ENCODE assay signal across 1 cellular context in genomic region chr2:219176818-219177593, GRCh38.
TF ChIP-seq lines count a peak whose summit lies in the region.

TSS of gene CNPPD1 (minus strand) at chr2:219176925. CDS start at chr2:219176828, 97 bp downstream.

TF ChIP-seq in HepG2, 621 proteins besides CTCF, POLR2A, EP300 and RAD21 (continued from another document and continues in another):
- TF ChIP-seq, protein P1, sequence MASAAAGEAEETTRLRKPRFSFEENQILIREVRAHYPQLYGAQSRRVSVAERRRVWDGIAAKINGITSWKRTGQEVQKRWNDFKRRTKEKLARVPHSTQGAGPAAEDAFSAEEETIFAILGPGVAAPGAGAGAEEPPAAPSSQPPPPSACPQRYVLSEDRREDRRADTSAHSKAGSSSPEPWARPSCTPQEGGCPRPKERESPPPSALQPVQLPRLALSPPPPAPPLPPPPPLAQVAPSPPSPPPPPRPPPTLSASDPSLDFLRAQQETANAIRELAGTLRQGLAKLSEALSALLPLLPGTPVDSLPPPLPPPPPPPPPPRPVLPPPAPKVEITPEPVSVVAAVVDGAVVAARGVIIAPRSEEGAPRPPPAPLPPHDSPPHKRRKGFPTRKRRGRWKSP (CRISPR knock-in tag; IDR thresholded peaks at IDR 0.05): peak; percentile 91
- TF ChIP-seq NFKB2 (CRISPR knock-in tag; IDR thresholded peaks at IDR 0.05; ENCODE audit: borderline replicate concordance) (peak; percentile 99), ZNF781 (CRISPR knock-in tag; IDR thresholded peaks at IDR 0.05; ENCODE audit: borderline replicate concordance, not compliant biosample characterization) (no peak), KLF6 (CRISPR knock-in tag; IDR thresholded peaks at IDR 0.05) (peak; percentile 99), FOXO1 (CRISPR knock-in tag; IDR thresholded peaks at IDR 0.05) (peak; percentile 84), CBFB (CRISPR knock-in tag; IDR thresholded peaks at IDR 0.05) (peak; percentile 90), RNF219 (CRISPR knock-in tag; IDR thresholded peaks at IDR 0.05) (peak; percentile 95; the same call in 1 of the 2 replicates), ZNF350 (CRISPR knock-in tag; IDR thresholded peaks at IDR 0.05; ENCODE audit: borderline replicate concordance, low read depth) (no peak; the same call in none of the 2 replicates), ZNF556 (CRISPR knock-in tag; IDR thresholded peaks at IDR 0.05; ENCODE audit: borderline replicate concordance) (peak; percentile 99), ZFP1 (CRISPR knock-in tag; IDR thresholded peaks at IDR 0.05) (peak; percentile 68; the same call in 1 of the 2 replicates), PRDM4 (CRISPR knock-in tag; IDR thresholded peaks at IDR 0.05; ENCODE audit: borderline replicate concordance) (peak; percentile 10; the same call in 1 of the 2 replicates), DRAP1 (CRISPR knock-in tag; IDR thresholded peaks at IDR 0.05) (peak; percentile 72; the same call in 1 of the 2 replicates), ZNF788 (CRISPR knock-in tag; IDR thresholded peaks at IDR 0.05; ENCODE audit: borderline replicate concordance) (peak; percentile 96), ZNF75D (CRISPR knock-in tag; IDR thresholded peaks at IDR 0.05; ENCODE audit: borderline replicate concordance) (no peak; the same call in 1 of the 2 replicates), ZMYM3 (CRISPR knock-in tag; IDR thresholded peaks at IDR 0.05) (peak; percentile 74), BATF2 (CRISPR knock-in tag; IDR thresholded peaks at IDR 0.05) (peak; percentile 99), MBNL3 (CRISPR knock-in tag; conservative IDR thresholded peaks at IDR 0.05) (no peak), PITX1 (CRISPR knock-in tag; IDR thresholded peaks at IDR 0.05) (peak; percentile 69), TBX2 (CRISPR knock-in tag; IDR thresholded peaks at IDR 0.05; ENCODE audit: borderline replicate concordance) (peak; percentile 99), MIER2 (CRISPR knock-in tag; IDR thresholded peaks at IDR 0.05) (no peak), EHMT2 (IDR thresholded peaks at IDR 0.05; ENCODE audit: borderline replicate concordance, low read depth, low read length) (no peak), ATM (IDR thresholded peaks at IDR 0.05; ENCODE audit: borderline replicate concordance) (no peak), ZNF616 (CRISPR knock-in tag; IDR thresholded peaks at IDR 0.05; ENCODE audit: low read depth) (peak; percentile 93), BRD4 (CRISPR knock-in tag; IDR thresholded peaks at IDR 0.05) (peak; percentile 79; the same call in 1 of the 2 replicates), ZNF260 (CRISPR knock-in tag; IDR thresholded peaks at IDR 0.05; ENCODE audit: borderline replicate concordance, low read depth) (no peak), IKZF1 (IDR thresholded peaks at IDR 0.05) (no peak), KLF11 (CRISPR knock-in tag; IDR thresholded peaks at IDR 0.05) (no peak), TCF7L2 (IDR thresholded peaks at IDR 0.05; ENCODE audit: low read depth, low read length) (no peak), AGO2 (optimal IDR thresholded peaks at IDR 0.05; ENCODE audit: low read depth, low read length) (peak; percentile 94), ZNF512B (CRISPR knock-in tag; IDR thresholded peaks at IDR 0.05; ENCODE audit: borderline replicate concordance) (no peak; the same call in 1 of the 2 replicates)
- TF ChIP-seq, protein P2, sequence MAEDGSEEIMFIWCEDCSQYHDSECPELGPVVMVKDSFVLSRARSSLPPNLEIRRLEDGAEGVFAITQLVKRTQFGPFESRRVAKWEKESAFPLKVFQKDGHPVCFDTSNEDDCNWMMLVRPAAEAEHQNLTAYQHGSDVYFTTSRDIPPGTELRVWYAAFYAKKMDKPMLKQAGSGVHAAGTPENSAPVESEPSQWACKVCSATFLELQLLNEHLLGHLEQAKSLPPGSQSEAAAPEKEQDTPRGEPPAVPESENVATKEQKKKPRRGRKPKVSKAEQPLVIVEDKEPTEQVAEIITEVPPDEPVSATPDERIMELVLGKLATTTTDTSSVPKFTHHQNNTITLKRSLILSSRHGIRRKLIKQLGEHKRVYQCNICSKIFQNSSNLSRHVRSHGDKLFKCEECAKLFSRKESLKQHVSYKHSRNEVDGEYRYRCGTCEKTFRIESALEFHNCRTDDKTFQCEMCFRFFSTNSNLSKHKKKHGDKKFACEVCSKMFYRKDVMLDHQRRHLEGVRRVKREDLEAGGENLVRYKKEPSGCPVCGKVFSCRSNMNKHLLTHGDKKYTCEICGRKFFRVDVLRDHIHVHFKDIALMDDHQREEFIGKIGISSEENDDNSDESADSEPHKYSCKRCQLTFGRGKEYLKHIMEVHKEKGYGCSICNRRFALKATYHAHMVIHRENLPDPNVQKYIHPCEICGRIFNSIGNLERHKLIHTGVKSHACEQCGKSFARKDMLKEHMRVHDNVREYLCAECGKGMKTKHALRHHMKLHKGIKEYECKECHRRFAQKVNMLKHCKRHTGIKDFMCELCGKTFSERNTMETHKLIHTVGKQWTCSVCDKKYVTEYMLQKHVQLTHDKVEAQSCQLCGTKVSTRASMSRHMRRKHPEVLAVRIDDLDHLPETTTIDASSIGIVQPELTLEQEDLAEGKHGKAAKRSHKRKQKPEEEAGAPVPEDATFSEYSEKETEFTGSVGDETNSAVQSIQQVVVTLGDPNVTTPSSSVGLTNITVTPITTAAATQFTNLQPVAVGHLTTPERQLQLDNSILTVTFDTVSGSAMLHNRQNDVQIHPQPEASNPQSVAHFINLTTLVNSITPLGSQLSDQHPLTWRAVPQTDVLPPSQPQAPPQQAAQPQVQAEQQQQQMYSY (CRISPR knock-in tag; IDR thresholded peaks at IDR 0.05): peak; percentile 75
- TF ChIP-seq, protein P3, sequence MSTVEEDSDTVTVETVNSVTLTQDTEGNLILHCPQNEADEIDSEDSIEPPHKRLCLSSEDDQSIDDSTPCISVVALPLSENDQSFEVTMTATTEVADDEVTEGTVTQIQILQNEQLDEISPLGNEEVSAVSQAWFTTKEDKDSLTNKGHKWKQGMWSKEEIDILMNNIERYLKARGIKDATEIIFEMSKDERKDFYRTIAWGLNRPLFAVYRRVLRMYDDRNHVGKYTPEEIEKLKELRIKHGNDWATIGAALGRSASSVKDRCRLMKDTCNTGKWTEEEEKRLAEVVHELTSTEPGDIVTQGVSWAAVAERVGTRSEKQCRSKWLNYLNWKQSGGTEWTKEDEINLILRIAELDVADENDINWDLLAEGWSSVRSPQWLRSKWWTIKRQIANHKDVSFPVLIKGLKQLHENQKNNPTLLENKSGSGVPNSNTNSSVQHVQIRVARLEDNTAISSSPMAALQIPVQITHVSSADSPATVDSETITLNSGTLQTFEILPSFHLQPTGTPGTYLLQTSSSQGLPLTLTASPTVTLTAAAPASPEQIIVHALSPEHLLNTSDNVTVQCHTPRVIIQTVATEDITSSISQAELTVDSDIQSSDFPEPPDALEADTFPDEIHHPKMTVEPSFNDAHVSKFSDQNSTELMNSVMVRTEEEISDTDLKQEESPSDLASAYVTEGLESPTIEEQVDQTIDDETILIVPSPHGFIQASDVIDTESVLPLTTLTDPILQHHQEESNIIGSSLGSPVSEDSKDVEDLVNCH (CRISPR knock-in tag; IDR thresholded peaks at IDR 0.05): peak; percentile 63; the same call in 1 of the 2 replicates
- TF ChIP-seq, protein P4, sequence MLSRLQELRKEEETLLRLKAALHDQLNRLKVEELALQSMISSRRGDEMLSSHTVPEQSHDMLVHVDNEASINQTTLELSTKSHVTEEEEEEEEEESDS (CRISPR knock-in tag; IDR thresholded peaks at IDR 0.05; ENCODE audit: borderline replicate concordance): peak; percentile 76
- TF ChIP-seq, protein P5, sequence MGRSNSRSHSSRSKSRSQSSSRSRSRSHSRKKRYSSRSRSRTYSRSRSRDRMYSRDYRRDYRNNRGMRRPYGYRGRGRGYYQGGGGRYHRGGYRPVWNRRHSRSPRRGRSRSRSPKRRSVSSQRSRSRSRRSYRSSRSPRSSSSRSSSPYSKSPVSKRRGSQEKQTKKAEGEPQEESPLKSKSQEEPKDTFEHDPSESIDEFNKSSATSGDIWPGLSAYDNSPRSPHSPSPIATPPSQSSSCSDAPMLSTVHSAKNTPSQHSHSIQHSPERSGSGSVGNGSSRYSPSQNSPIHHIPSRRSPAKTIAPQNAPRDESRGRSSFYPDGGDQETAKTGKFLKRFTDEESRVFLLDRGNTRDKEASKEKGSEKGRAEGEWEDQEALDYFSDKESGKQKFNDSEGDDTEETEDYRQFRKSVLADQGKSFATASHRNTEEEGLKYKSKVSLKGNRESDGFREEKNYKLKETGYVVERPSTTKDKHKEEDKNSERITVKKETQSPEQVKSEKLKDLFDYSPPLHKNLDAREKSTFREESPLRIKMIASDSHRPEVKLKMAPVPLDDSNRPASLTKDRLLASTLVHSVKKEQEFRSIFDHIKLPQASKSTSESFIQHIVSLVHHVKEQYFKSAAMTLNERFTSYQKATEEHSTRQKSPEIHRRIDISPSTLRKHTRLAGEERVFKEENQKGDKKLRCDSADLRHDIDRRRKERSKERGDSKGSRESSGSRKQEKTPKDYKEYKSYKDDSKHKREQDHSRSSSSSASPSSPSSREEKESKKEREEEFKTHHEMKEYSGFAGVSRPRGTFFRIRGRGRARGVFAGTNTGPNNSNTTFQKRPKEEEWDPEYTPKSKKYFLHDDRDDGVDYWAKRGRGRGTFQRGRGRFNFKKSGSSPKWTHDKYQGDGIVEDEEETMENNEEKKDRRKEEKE (IDR thresholded peaks at IDR 0.05): no peak
- TF ChIP-seq, protein P6, sequence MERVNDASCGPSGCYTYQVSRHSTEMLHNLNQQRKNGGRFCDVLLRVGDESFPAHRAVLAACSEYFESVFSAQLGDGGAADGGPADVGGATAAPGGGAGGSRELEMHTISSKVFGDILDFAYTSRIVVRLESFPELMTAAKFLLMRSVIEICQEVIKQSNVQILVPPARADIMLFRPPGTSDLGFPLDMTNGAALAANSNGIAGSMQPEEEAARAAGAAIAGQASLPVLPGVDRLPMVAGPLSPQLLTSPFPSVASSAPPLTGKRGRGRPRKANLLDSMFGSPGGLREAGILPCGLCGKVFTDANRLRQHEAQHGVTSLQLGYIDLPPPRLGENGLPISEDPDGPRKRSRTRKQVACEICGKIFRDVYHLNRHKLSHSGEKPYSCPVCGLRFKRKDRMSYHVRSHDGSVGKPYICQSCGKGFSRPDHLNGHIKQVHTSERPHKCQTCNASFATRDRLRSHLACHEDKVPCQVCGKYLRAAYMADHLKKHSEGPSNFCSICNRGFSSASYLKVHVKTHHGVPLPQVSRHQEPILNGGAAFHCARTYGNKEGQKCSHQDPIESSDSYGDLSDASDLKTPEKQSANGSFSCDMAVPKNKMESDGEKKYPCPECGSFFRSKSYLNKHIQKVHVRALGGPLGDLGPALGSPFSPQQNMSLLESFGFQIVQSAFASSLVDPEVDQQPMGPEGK (CRISPR knock-in tag; IDR thresholded peaks at IDR 0.05): peak; percentile 99
